Comparison of ENCODE assay signal across 22 cellular contexts in genomic region chr1:173878251-173878650, GRCh38. TPM values are rescaled to one million over a fixed set of nuclear protein-coding genes. Genes with fewer than 3 reads are reported as not detected.
DNase-seq lines count a peak whose midpoint lies in the region; ATAC-seq and TF ChIP-seq lines count a peak whose summit lies in the region.
"Had no signal": no experiment of that assay in that cellular context is flagged by ENCODE, and none has a peak within 500 bp of the region (broad histone marks: within the 10 kb centered on the region; RNA-seq: fewer than 3 reads in every experiment).

No MANE protein-coding gene starts in this region.

- H3K4me1 ChIP-seq in CD4-positive, CD25-positive, alpha-beta regulatory T cell (ENCODE audit: control insufficient read depth, insufficient read depth, low read length, poor library complexity, severe bottlenecking), result peaks cover 2% of the 10 kb centered on the region
- H3K4me1 ChIP-seq in Peyer's patch, result no peaks in the 10 kb centered on the region
- H3K4me1 ChIP-seq: BLaER1 treated with 17β-estradiol and CSF1 and Interleukin-3, amounts not matched to agents 10 nM and 100 nM; HAP-1 had no signal

- peak overlapping the region in 2 of 3 donors; percentile 37 to 43 for H3K27ac Mint-ChIP-seq in CD4-positive, CD25-positive, alpha-beta regulatory T cell
- H3K27ac Mint-ChIP-seq in endothelial cell (ENCODE audit: unreplicated experiment), result peak overlapping the region; percentile 84
- H3K27ac Mint-ChIP-seq in memory B cell, result peak overlapping the region; percentile 63
- H3K27ac Mint-ChIP-seq in stimulated activated effector memory CD8-positive, alpha-beta T cell treated with anti-CD3 and anti-CD28 coated beads, Interleukin-12 subunit alpha, Interleukin-12 subunit beta, amount 100 ng/mL, for 72 hours, result peak overlapping the region; percentile 10
- H3K27ac Mint-ChIP-seq: B cell had no signal

- H3K27ac ChIP-seq in CD4-positive, CD25-positive, alpha-beta regulatory T cell (ENCODE audit: insufficient read depth, low read length, poor library complexity, severe bottlenecking), result no peak overlapping the region
- H3K27ac ChIP-seq in Peyer's patch, result no peak overlapping the region
- H3K27ac ChIP-seq: BLaER1 treated with 17β-estradiol and CSF1 and Interleukin-3, amounts not matched to agents 10 nM and 100 nM; HL-60 had no signal

- no peak for DNase-seq in CD4-positive, CD25-positive, alpha-beta regulatory T cell
- DNase-seq in endothelial cell (ENCODE audit: low spot score) (no peak), memory B cell (ENCODE audit: low spot score in 2 of 2) (no peak), Peyer's patch (no peak)
- no peak for DNase-seq in stimulated activated effector memory CD8-positive, alpha-beta T cell treated with anti-CD3 and anti-CD28 coated beads, Interleukin-12 subunit alpha, Interleukin-12 subunit beta, amount 100 ng/mL, for 72 hours (ENCODE audit: low spot score in 2 of 2)
- DNase-seq: CD8-positive, alpha-beta memory T cell; COR-L47; DMS 273 treated with DMSO at 0.1 percent for 48 hours; DMS53; DND-41; EL had no signal

- no peaks in the 10 kb centered on the region for H3K9me3 ChIP-seq in CD4-positive, CD25-positive, alpha-beta regulatory T cell (ENCODE audit: control insufficient read depth in 2 of 2, low read length in 2 of 2)
- no peaks in the 10 kb centered on the region for H3K9me3 ChIP-seq in Peyer's patch
- H3K9me3 ChIP-seq: HAP-1 had no signal

- H3K4me3 ChIP-seq in CD4-positive, CD25-positive, alpha-beta regulatory T cell (ENCODE audit: low read depth, low read length), result no peak overlapping the region
- H3K4me3 ChIP-seq in Peyer's patch, result no peak overlapping the region
- H3K4me3 ChIP-seq: BLaER1 treated with 17β-estradiol and CSF1 and Interleukin-3, amounts not matched to agents 10 nM and 100 nM; GM12878; HAP-1 had no signal

- H3K4me1 Mint-ChIP-seq in CD4-positive, CD25-positive, alpha-beta regulatory T cell, result peaks cover 5 to 12% (median 8%) of the 10 kb centered on the region in 4 donors
- peaks cover 18% of the 10 kb centered on the region for H3K4me1 Mint-ChIP-seq in endothelial cell (ENCODE audit: unreplicated experiment)
- peaks cover 4% of the 10 kb centered on the region for H3K4me1 Mint-ChIP-seq in memory B cell
- peaks cover 4% of the 10 kb centered on the region for H3K4me1 Mint-ChIP-seq in stimulated activated effector memory CD8-positive, alpha-beta T cell treated with anti-CD3 and anti-CD28 coated beads, Interleukin-12 subunit alpha, Interleukin-12 subunit beta, amount 100 ng/mL, for 72 hours

- TF ChIP-seq CTCF in endothelial cell (IDR thresholded peaks at IDR 0.05; ENCODE audit: unreplicated experiment) (no peak), Peyer's patch (IDR thresholded peaks at IDR 0.05) (no peak)

- peaks cover 37% of the 10 kb centered on the region for H3K36me3 Mint-ChIP-seq in CD4-positive, CD25-positive, alpha-beta regulatory T cell
- no peaks in the 10 kb centered on the region for H3K36me3 Mint-ChIP-seq in endothelial cell (ENCODE audit: low read depth, unreplicated experiment)
- peaks cover 30% of the 10 kb centered on the region for H3K36me3 Mint-ChIP-seq in memory B cell
- peaks cover 53% of the 10 kb centered on the region for H3K36me3 Mint-ChIP-seq in stimulated activated effector memory CD8-positive, alpha-beta T cell treated with anti-CD3 and anti-CD28 coated beads, Interleukin-12 subunit alpha, Interleukin-12 subunit beta, amount 100 ng/mL, for 72 hours

- no peak for ATAC-seq in CD4-positive, CD25-positive, alpha-beta regulatory T cell (ENCODE audit: low read depth in 2 of 2)
- ATAC-seq in memory B cell (ENCODE audit: low read depth) (no peak), HG02798 (IDR thresholded peaks at IDR 0.05; ENCODE audit: poor library complexity, unreplicated experiment) (no peak), HG03571 (IDR thresholded peaks at IDR 0.05; ENCODE audit: unreplicated experiment) (no peak)
- no peak for ATAC-seq in stimulated activated effector memory CD8-positive, alpha-beta T cell treated with anti-CD3 and anti-CD28 coated beads, Interleukin-12 subunit alpha, Interleukin-12 subunit beta, amount 100 ng/mL, for 72 hours
- ATAC-seq: GM12878 had no signal

- H3K36me3 ChIP-seq in CD4-positive, CD25-positive, alpha-beta regulatory T cell (ENCODE audit: control insufficient read depth, insufficient read depth, low read length), result peaks cover 44% of the 10 kb centered on the region
- H3K36me3 ChIP-seq in Peyer's patch, result peaks cover 0 to 21% (median 0%) of the 10 kb centered on the region in 3 donors

- no peaks in the 10 kb centered on the region for H3K9me3 Mint-ChIP-seq in CD4-positive, CD25-positive, alpha-beta regulatory T cell
- H3K9me3 Mint-ChIP-seq in endothelial cell (ENCODE audit: unreplicated experiment), result no peaks in the 10 kb centered on the region
- H3K9me3 Mint-ChIP-seq in memory B cell, result no peaks in the 10 kb centered on the region
- no peaks in the 10 kb centered on the region for H3K9me3 Mint-ChIP-seq in stimulated activated effector memory CD8-positive, alpha-beta T cell treated with anti-CD3 and anti-CD28 coated beads, Interleukin-12 subunit alpha, Interleukin-12 subunit beta, amount 100 ng/mL, for 72 hours
- H3K9me3 Mint-ChIP-seq: CD8-positive, alpha-beta memory T cell had no signal

- no peak for TF ChIP-seq POLR2A in Peyer's patch (IDR thresholded peaks at IDR 0.05)

- no peaks in the 10 kb centered on the region for H3K27me3 Mint-ChIP-seq in CD4-positive, CD25-positive, alpha-beta regulatory T cell
- H3K27me3 Mint-ChIP-seq in endothelial cell (ENCODE audit: unreplicated experiment), result peaks cover 3% of the 10 kb centered on the region
- no peaks in the 10 kb centered on the region for H3K27me3 Mint-ChIP-seq in memory B cell
- H3K27me3 Mint-ChIP-seq: B cell; CD8-positive, alpha-beta memory T cell had no signal

- H3K27me3 ChIP-seq in CD4-positive, CD25-positive, alpha-beta regulatory T cell (ENCODE audit: control insufficient read depth, insufficient read depth, low read length), result no peaks in the 10 kb centered on the region
- no peaks in the 10 kb centered on the region for H3K27me3 ChIP-seq in Peyer's patch
- H3K27me3 ChIP-seq: BLaER1 treated with 17β-estradiol and CSF1 and Interleukin-3, amounts not matched to agents 10 nM and 100 nM had no signal

- H3K4me3 Mint-ChIP-seq in CD4-positive, CD25-positive, alpha-beta regulatory T cell, result no peak overlapping the region
- H3K4me3 Mint-ChIP-seq in endothelial cell (ENCODE audit: unreplicated experiment), result peak overlapping the region; percentile 4
- H3K4me3 Mint-ChIP-seq in memory B cell, result no peak overlapping the region
- no peak overlapping the region for H3K4me3 Mint-ChIP-seq in stimulated activated effector memory CD8-positive, alpha-beta T cell treated with anti-CD3 and anti-CD28 coated beads, Interleukin-12 subunit alpha, Interleukin-12 subunit beta, amount 100 ng/mL, for 72 hours
- H3K4me3 Mint-ChIP-seq: B cell; CD8-positive, alpha-beta memory T cell had no signal

RNA-seq across cellular contexts. Expression of gene ZBTB37, which starts 10.1 kb away (rescaled TPM):
- 20.3 TPM for total RNA-seq in CD4-positive, CD25-positive, alpha-beta regulatory T cell
- 1 to 10 TPM in 2 of 4 donors, under 1 TPM in 2; 0.78 to 1.8 (median 0.97) TPM for polyA plus RNA-seq in CD4-positive, CD25-positive, alpha-beta regulatory T cell
- 10.1 TPM for total RNA-seq in endothelial cell (ENCODE audit: unreplicated experiment)
- 10 to 100 TPM in 2 of 4 donors, 1 to 10 TPM in 2; 6.3 to 30.5 (median 10.2) TPM for total RNA-seq in Peyer's patch

RNA-seq across cellular contexts. Expression of gene GAS5, which starts 10.5 kb away (rescaled TPM):
- total RNA-seq in CD4-positive, CD25-positive, alpha-beta regulatory T cell, result 511 TPM
- polyA plus RNA-seq in CD4-positive, CD25-positive, alpha-beta regulatory T cell, result 100 to 1,000 TPM; 279 to 452 (median 362) TPM
- total RNA-seq in endothelial cell (ENCODE audit: unreplicated experiment), result 397 TPM
- total RNA-seq in Peyer's patch, result 100 to 1,000 TPM in 3 of 4 donors, 10 to 100 TPM in 1; 95.6 to 270 (median 193) TPM

RNA-seq across cellular contexts. Expression of gene SERPINC1, which starts 38.9 kb away (rescaled TPM):
- total RNA-seq in CD4-positive, CD25-positive, alpha-beta regulatory T cell, result not detected
- polyA plus RNA-seq in CD4-positive, CD25-positive, alpha-beta regulatory T cell, result not detected
- not detected for total RNA-seq in endothelial cell (ENCODE audit: unreplicated experiment)
- not detected for total RNA-seq in Peyer's patch
- total RNA-seq: A172; B cell; CD8-positive, alpha-beta memory T cell; G401; H4; HT1080 had no signal
- polyA plus RNA-seq: CD8-positive, alpha-beta memory T cell had no signal

RNA-seq across cellular contexts. Expression of gene CENPL, which starts 53.6 kb away (rescaled TPM):
- total RNA-seq in CD4-positive, CD25-positive, alpha-beta regulatory T cell, result 10.2 TPM
- polyA plus RNA-seq in CD4-positive, CD25-positive, alpha-beta regulatory T cell, result 10 to 100 TPM in 1 of 4 donors, 1 to 10 TPM in 3; 6.7 to 10.0 (median 8.0) TPM
- 6.6 TPM for total RNA-seq in endothelial cell (ENCODE audit: unreplicated experiment)
- 10 to 100 TPM in 1 of 4 donors, 1 to 10 TPM in 2, under 1 TPM in 1; 0.66 to 19.8 (median 3.9) TPM for total RNA-seq in Peyer's patch

RNA-seq across cellular contexts. Expression of gene DARS2, which starts 53.8 kb away (rescaled TPM):
- total RNA-seq in CD4-positive, CD25-positive, alpha-beta regulatory T cell, result 4.8 TPM
- polyA plus RNA-seq in CD4-positive, CD25-positive, alpha-beta regulatory T cell, result 10 to 100 TPM in 1 of 4 donors, 1 to 10 TPM in 3; 8.9 to 12.5 (median 9.3) TPM
- 18.7 TPM for total RNA-seq in endothelial cell (ENCODE audit: unreplicated experiment)
- 10 to 100 TPM; 10.3 to 35.5 (median 16.6) TPM for total RNA-seq in Peyer's patch

Comparison
In these comparisons a context has a peak if more than half of its experiments do, and no peak if none do; other contexts are left out.
1. H3K27ac Mint-ChIP-seq: peak in every context shown above with its lines; median percentile 84 in endothelial cell; 63 in memory B cell; 40 in CD4-positive, CD25-positive, alpha-beta regulatory T cell; 10 in stimulated activated effector memory CD8-positive, alpha-beta T cell treated with anti-CD3 and anti-CD28 coated beads, Interleukin-12 subunit alpha, Interleukin-12 subunit beta, amount 100 ng/mL, for 72 hours.